12 cellular contexts compared by ENCODE assay signal in the genomic region with DNA sequence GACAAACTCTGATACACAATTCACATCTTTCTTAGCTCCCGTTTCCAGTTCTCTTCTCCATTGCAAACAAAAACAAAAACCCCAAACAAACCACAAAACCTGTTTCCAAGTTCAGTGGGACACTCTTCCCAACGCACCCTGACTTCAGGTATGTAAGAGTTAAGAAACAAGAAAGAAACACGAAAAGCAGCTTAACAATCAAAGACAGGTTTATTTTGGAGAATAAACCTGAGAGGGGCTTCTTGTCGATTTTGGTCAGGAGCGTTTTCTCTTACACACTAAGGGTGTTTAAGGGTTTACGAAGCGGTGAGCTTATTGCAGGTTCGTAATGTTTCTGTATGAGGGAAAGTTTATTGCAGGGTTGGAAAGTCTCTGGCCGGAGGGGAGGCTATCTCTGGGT. TPM values are rescaled to one million over a fixed set of nuclear protein-coding genes. Genes with fewer than 3 reads are reported as not detected.
A peak's percentile ranks its signal among the peaks of the same experiment; 100 is the strongest.
DNase-seq lines count a peak whose midpoint lies in the region; FAIRE-seq and TF ChIP-seq lines count a peak whose summit lies in the region.
"Had no signal": no experiment of that assay in that cellular context is flagged by ENCODE, and none has a peak within 500 bp of the region (broad histone marks: within the 10 kb centered on the region; RNA-seq: fewer than 3 reads in every experiment).

No MANE protein-coding gene starts in this region.

- no peaks in the 10 kb centered on the region for H3K9me3 ChIP-seq in CD8-positive, alpha-beta memory T cell (ENCODE audit: low read length)
- H3K9me3 ChIP-seq in astrocyte (ENCODE audit: insufficient read depth, low read depth, low read length), result no peaks in the 10 kb centered on the region
- H3K9me3 ChIP-seq: sigmoid colon, vagina had no signal

- H3K36me3 ChIP-seq in CD8-positive, alpha-beta memory T cell (ENCODE audit: insufficient read depth, low read length), result no peaks in the 10 kb centered on the region
- no peaks in the 10 kb centered on the region; the same call in 1 of the 2 replicates for H3K36me3 ChIP-seq in KMS-11 (ENCODE audit: insufficient read depth)
- H3K36me3 ChIP-seq in astrocyte (ENCODE audit: insufficient read depth, low read length), result peaks cover 3% of the 10 kb centered on the region
- H3K36me3 ChIP-seq: vagina had no signal

- peaks cover 69% of the 10 kb centered on the region for H3K4me1 ChIP-seq in CD8-positive, alpha-beta memory T cell (ENCODE audit: insufficient read depth, low read length)
- H3K4me1 ChIP-seq in KMS-11 (ENCODE audit: low read depth, poor library complexity, severe bottlenecking) (peaks cover 18% of the 10 kb centered on the region), astrocyte (ENCODE audit: insufficient read depth, low read length) (peaks cover 11% of the 10 kb centered on the region)

- H3K9me3 Mint-ChIP-seq in CD8-positive, alpha-beta memory T cell, result no peaks in the 10 kb centered on the region
- H3K9me3 Mint-ChIP-seq in astrocyte (ENCODE audit: unreplicated experiment), result no peaks in the 10 kb centered on the region
- H3K9me3 Mint-ChIP-seq in nephron progenitor cell, result peaks cover 18% of the 10 kb centered on the region

- no peaks in the 10 kb centered on the region for H3K27me3 ChIP-seq in CD8-positive, alpha-beta memory T cell (ENCODE audit: insufficient read depth, low read length, poor library complexity, severe bottlenecking)
- H3K27me3 ChIP-seq in KMS-11 (ENCODE audit: insufficient read depth, low read depth) (no peaks in the 10 kb centered on the region), astrocyte (ENCODE audit: insufficient read depth, low read length) (no peaks in the 10 kb centered on the region)
- H3K27me3 ChIP-seq: sigmoid colon, vagina had no signal

- H3K79me2 ChIP-seq in KMS-11 (ENCODE audit: insufficient read depth, low read depth), result peaks cover 40% of the 10 kb centered on the region
- H3K79me2 ChIP-seq in astrocyte (ENCODE audit: insufficient read depth, low read length), result peaks cover 41% of the 10 kb centered on the region

- peaks cover 54 to 73% (median 71%) of the 10 kb centered on the region in 3 donors for H3K4me1 Mint-ChIP-seq in CD8-positive, alpha-beta memory T cell
- H3K4me1 Mint-ChIP-seq in astrocyte (ENCODE audit: low read depth, unreplicated experiment), result peaks cover 24% of the 10 kb centered on the region
- peaks cover 19% of the 10 kb centered on the region for H3K4me1 Mint-ChIP-seq in nephron progenitor cell

- no peak for TF ChIP-seq POLR2A in H54 (IDR thresholded peaks at IDR 0.05; ENCODE audit: low read depth, low read length)

- FAIRE-seq in astrocyte (lab: Jason Lieb, UNC) (no peak), H54 (lab: Jason Lieb, UNC) (no peak)

- POLR2A ChIA-PET in CD8-positive, alpha-beta memory T cell (lab: Charles Lee), result interaction anchor here (1.5 to 3.5 kb wide), 2 partner anchors 17 to 190 kb away, joined by 5 to 34 read pairs; partner anchors contain the start of gene INPP5D

- H3K9ac ChIP-seq in KMS-11, result no peak overlapping the region
- no peak overlapping the region for H3K9ac ChIP-seq in astrocyte (ENCODE audit: low read length)

- H3K27me3 Mint-ChIP-seq in CD8-positive, alpha-beta memory T cell, result peaks cover 0 to 2% of the 10 kb centered on the region in 2 donors
- H3K27me3 Mint-ChIP-seq in astrocyte (ENCODE audit: low read depth, unreplicated experiment) (no peaks in the 10 kb centered on the region), nephron progenitor cell (ENCODE audit: low read depth, poor library complexity) (peaks cover 5% of the 10 kb centered on the region)

- H2AFZ ChIP-seq in KMS-11 (ENCODE audit: low read depth) (peak overlapping the region; percentile 92), astrocyte (ENCODE audit: low read depth, low read length) (peak overlapping the region; percentile 6)

- H3K36me3 Mint-ChIP-seq in CD8-positive, alpha-beta memory T cell, result peaks cover 0 to 31% (median 7%) of the 10 kb centered on the region in 3 donors
- H3K36me3 Mint-ChIP-seq in astrocyte (ENCODE audit: low read depth, unreplicated experiment), result no peaks in the 10 kb centered on the region
- H3K36me3 Mint-ChIP-seq in nephron progenitor cell (ENCODE audit: low read depth), result peaks cover 10% of the 10 kb centered on the region

- DNase-seq in CD8-positive, alpha-beta memory T cell, result no peak
- DNase-seq in astrocyte (ENCODE audit: low read depth) (no peak), nephron progenitor cell (no peak), H54 (ENCODE audit: insufficient read length, low spot score) (no peak), midbrain (lab: John Stamatoyannopoulos, UW) (no peak), occipital lobe (lab: John Stamatoyannopoulos, UW) (no peak), kidney tubule cell (ENCODE audit: low spot score) (no peak)

- peak overlapping the region; percentile 86 to 99 (median 98) for H3K27ac Mint-ChIP-seq in CD8-positive, alpha-beta memory T cell
- H3K27ac Mint-ChIP-seq in astrocyte (ENCODE audit: unreplicated experiment) (no peak overlapping the region), nephron progenitor cell (no peak overlapping the region)

- H3K4me2 ChIP-seq in KMS-11 (no peak overlapping the region), astrocyte (ENCODE audit: low read length) (no peak overlapping the region)

- peak overlapping the region; percentile 59 for H3K4me3 ChIP-seq in CD8-positive, alpha-beta memory T cell (ENCODE audit: low read length)
- H3K4me3 ChIP-seq in KMS-11 (IDR thresholded peaks at IDR 0.05; ENCODE audit: insufficient read depth, low read depth, low read length) (no peak overlapping the region), astrocyte (ENCODE audit: insufficient read depth, low read depth, low read length) (no peak overlapping the region)

- H4K20me1 ChIP-seq in KMS-11 (ENCODE audit: insufficient read depth) (0 out of 2 replicates have a peak, but pooled peaks cover 7% of the 10 kb centered on the region), astrocyte (ENCODE audit: insufficient read depth, low read length) (peaks cover 34% of the 10 kb centered on the region)

- TF ChIP-seq CTCF in KMS-11 (conservative IDR thresholded peaks at IDR 0.05; ENCODE audit: low read depth, low read length) (no peak), astrocyte (IDR thresholded peaks at IDR 0.05; ENCODE audit: insufficient read depth, low read depth, low read length) (no peak), nephron progenitor cell (IDR thresholded peaks at IDR 0.05) (no peak)

- peak overlapping the region; percentile 78 for H3K27ac ChIP-seq in CD8-positive, alpha-beta memory T cell (ENCODE audit: low read depth, low read length)
- H3K27ac ChIP-seq in KMS-11 (no peak overlapping the region), astrocyte (ENCODE audit: low read depth, low read length) (no peak overlapping the region)

- peak overlapping the region; percentile 29 to 96 (median 92) for H3K4me3 Mint-ChIP-seq in CD8-positive, alpha-beta memory T cell
- peak overlapping the region; percentile 58 for H3K4me3 Mint-ChIP-seq in astrocyte (ENCODE audit: unreplicated experiment)
- peak overlapping the region; percentile 97 for H3K4me3 Mint-ChIP-seq in nephron progenitor cell

- CTCF ChIA-PET in CD8-positive, alpha-beta memory T cell (lab: Charles Lee), result interaction anchor here (0.8 to 3.3 kb wide), 25 partner anchors 10 to 398 kb away, joined by 3 to 26 read pairs (median 4); no protein-coding TSS in a partner anchor

RNA-seq across cellular contexts. Expression of gene ATG16L1, which starts 0.9 kb away (rescaled TPM):
- total RNA-seq in CD8-positive, alpha-beta memory T cell, result 10 to 100 TPM; 32.0 to 34.2 TPM
- 19.5 TPM for polyA plus RNA-seq in CD8-positive, alpha-beta memory T cell
- total RNA-seq in astrocyte (30.7 and 31.6 TPM in 2 replicates), occipital lobe (36.7 TPM)

RNA-seq across cellular contexts. Expression of gene SAG, which starts 57.0 kb away (rescaled TPM):
- total RNA-seq in CD8-positive, alpha-beta memory T cell, result not detected
- not detected for polyA plus RNA-seq in CD8-positive, alpha-beta memory T cell
- total RNA-seq in astrocyte, result not detected in 2 replicates
- not detected for total RNA-seq in occipital lobe
- total RNA-seq: glomerular endothelial cell, lower leg skin, sigmoid colon, vagina had no signal
- polyA plus RNA-seq: sigmoid colon had no signal

Comparison
In these comparisons a context has a peak if more than half of its experiments do, and no peak if none do; other contexts are left out.
1. H3K27ac Mint-ChIP-seq: peak in CD8-positive, alpha-beta memory T cell (8 of 8); none in astrocyte (single experiment) and nephron progenitor cell (single experiment).
2. Peak in every context shown above with its lines, with median percentiles within 50 percentile points of each other: H3K4me3 Mint-ChIP-seq.